22 cellular contexts compared by ENCODE assay signal in the genomic region with DNA sequence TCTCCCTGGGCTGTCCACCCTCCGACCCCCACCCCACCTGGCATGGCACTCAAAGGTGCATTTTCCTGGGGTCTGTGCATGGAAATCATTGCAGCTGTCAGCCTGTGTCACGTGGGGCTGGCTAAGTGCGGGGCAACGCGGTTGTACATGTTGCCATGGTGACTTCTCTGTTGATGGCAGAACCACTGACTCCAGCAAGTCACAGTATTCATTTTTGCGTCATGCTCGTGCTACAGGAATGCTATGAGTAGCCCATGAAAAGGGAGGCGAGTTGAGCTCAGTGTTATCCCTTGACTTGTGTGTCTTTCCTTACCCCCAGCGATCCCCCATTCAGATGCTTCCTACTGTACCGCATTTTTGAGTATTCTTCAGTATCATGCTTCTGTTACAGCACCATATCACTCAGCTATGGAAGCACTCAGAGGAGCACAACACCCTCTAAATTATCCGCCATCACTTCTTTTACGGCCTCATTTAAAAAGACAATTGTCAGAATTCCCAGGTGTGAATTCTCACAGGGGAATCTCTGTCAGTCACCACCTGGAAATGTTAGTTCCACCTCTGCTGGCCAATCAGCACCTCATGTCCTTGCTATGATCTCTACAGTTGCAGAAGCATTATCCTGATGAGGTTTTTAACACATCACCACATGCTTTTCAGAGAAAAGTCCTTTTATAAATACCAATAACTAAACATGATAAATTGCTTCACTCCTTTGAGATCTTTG.
DNase-seq lines count a peak whose midpoint lies in the region; ATAC-seq lines count a peak whose summit lies in the region.
"Had no signal": no experiment of that assay in that cellular context is flagged by ENCODE, and none has a peak within 500 bp of the region (broad histone marks: within the 10 kb centered on the region; RNA-seq: fewer than 3 reads in every experiment).

No MANE protein-coding gene starts in this region.

- CTCF ChIA-PET in activated CD4-positive, alpha-beta T cell treated with anti-CD3 and anti-CD28 coated beads for 36 hours (lab: Charles Lee), result interaction anchor here (1.0 kb wide), 1 partner anchor 22 kb away, joined by 3 read pairs; no protein-coding TSS in a partner anchor
- CTCF ChIA-PET in activated CD4-positive, alpha-beta T cell treated with anti-CD3 and anti-CD28 coated beads, Interleukin-2, amount 10 ng/mL, durations not matched to agents 7 days and 5 days (lab: Charles Lee), result no interaction called here

- peak overlapping the region; percentile 73 for H3K27ac ChIP-seq in caudate nucleus (ENCODE audit: low read depth, low read length)
- H3K27ac ChIP-seq: A549, heart left ventricle, thoracic aorta had no signal

- DNase-seq in NCI-H2227 (lab: John Stamatoyannopoulos, UW; ENCODE audit: unreplicated experiment) (peak; percentile 33), NCI-H2227 treated with DMSO at 0.1 percent for 48 hours (lab: John Stamatoyannopoulos, UW) (no peak), caudate nucleus (lab: John Stamatoyannopoulos, UW) (peak in 26 of 61 donors; percentile 14 to 65 (median 33)), memory B cell (ENCODE audit: low spot score in 2 of 2) (no peak), NCI-H2171 treated with DMSO at 0.1 percent for 48 hours (lab: John Stamatoyannopoulos, UW) (no peak)
- no peak for DNase-seq in activated CD4-positive, alpha-beta T cell treated with anti-CD3 and anti-CD28 coated beads for 36 hours
- DNase-seq in activated CD4-positive, alpha-beta T cell treated with anti-CD3 and anti-CD28 coated beads, Interleukin-2, amount 10 ng/mL, durations not matched to agents 7 days and 5 days, result no peak
- DNase-seq: activated CD4-positive, CD25-positive, alpha-beta regulatory T cell; DMS 273 treated with DMSO at 0.1 percent for 48 hours; effector CD4-positive, alpha-beta T cell; GF-D8; heart left ventricle; mammary epithelial cell; natural killer cell; NCI-H1694 treated with DMSO at 0.1 percent for 48 hours; NCI-H510A; SHP77 had no signal

- ATAC-seq in memory B cell (ENCODE audit: low read depth), result no peak
- no peak for ATAC-seq in activated CD4-positive, alpha-beta T cell treated with anti-CD3 and anti-CD28 coated beads for 36 hours
- ATAC-seq in HG02981 (IDR thresholded peaks at IDR 0.05; ENCODE audit: unreplicated experiment), result no peak
- ATAC-seq: A549; activated T-helper 17 cell treated with anti-CD3 and anti-CD28 coated beads, Interleukin-2, amount 50 U/mL, for 72 hours; heart left ventricle; natural killer cell; stimulated activated effector memory CD8-positive, alpha-beta T cell treated with anti-CD3 and anti-CD28 coated beads, Interleukin-12 subunit alpha, Interleukin-12 subunit beta, amount 100 ng/mL, for 72 hours had no signal

- peaks cover 26% of the 10 kb centered on the region for H3K4me1 Mint-ChIP-seq in memory B cell
- no peaks in the 10 kb centered on the region for H3K4me1 Mint-ChIP-seq in activated CD4-positive, alpha-beta T cell treated with anti-CD3 and anti-CD28 coated beads for 36 hours
- no peaks in the 10 kb centered on the region for H3K4me1 Mint-ChIP-seq in activated CD4-positive, alpha-beta T cell treated with anti-CD3 and anti-CD28 coated beads, Interleukin-2, amount 10 ng/mL, durations not matched to agents 7 days and 5 days
- H3K4me1 Mint-ChIP-seq: activated T-helper 17 cell treated with anti-CD3 and anti-CD28 coated beads, Interleukin-2, amount 50 U/mL, for 72 hours; stimulated activated effector memory CD8-positive, alpha-beta T cell treated with anti-CD3 and anti-CD28 coated beads, Interleukin-12 subunit alpha, Interleukin-12 subunit beta, amount 100 ng/mL, for 72 hours had no signal

- H3K27me3 Mint-ChIP-seq in memory B cell, result peaks cover 1% of the 10 kb centered on the region
- peaks cover 27% of the 10 kb centered on the region for H3K27me3 Mint-ChIP-seq in activated CD4-positive, alpha-beta T cell treated with anti-CD3 and anti-CD28 coated beads for 36 hours
- peaks cover 22% of the 10 kb centered on the region for H3K27me3 Mint-ChIP-seq in activated CD4-positive, alpha-beta T cell treated with anti-CD3 and anti-CD28 coated beads, Interleukin-2, amount 10 ng/mL, durations not matched to agents 7 days and 5 days

- no peaks in the 10 kb centered on the region for H3K9me3 Mint-ChIP-seq in memory B cell
- H3K9me3 Mint-ChIP-seq in activated CD4-positive, alpha-beta T cell treated with anti-CD3 and anti-CD28 coated beads for 36 hours (ENCODE audit: low read depth), result no peaks in the 10 kb centered on the region
- H3K9me3 Mint-ChIP-seq in activated CD4-positive, alpha-beta T cell treated with anti-CD3 and anti-CD28 coated beads, Interleukin-2, amount 10 ng/mL, durations not matched to agents 7 days and 5 days, result no peaks in the 10 kb centered on the region
- H3K9me3 Mint-ChIP-seq: activated T-helper 17 cell treated with anti-CD3 and anti-CD28 coated beads, Interleukin-2, amount 50 U/mL, for 72 hours; natural killer cell; stimulated activated effector memory CD8-positive, alpha-beta T cell treated with anti-CD3 and anti-CD28 coated beads, Interleukin-12 subunit alpha, Interleukin-12 subunit beta, amount 100 ng/mL, for 72 hours had no signal

- no peak overlapping the region for H3K4me3 Mint-ChIP-seq in memory B cell
- no peak overlapping the region for H3K4me3 Mint-ChIP-seq in activated CD4-positive, alpha-beta T cell treated with anti-CD3 and anti-CD28 coated beads for 36 hours
- no peak overlapping the region for H3K4me3 Mint-ChIP-seq in activated CD4-positive, alpha-beta T cell treated with anti-CD3 and anti-CD28 coated beads, Interleukin-2, amount 10 ng/mL, durations not matched to agents 7 days and 5 days
- H3K4me3 Mint-ChIP-seq: activated T-helper 17 cell treated with anti-CD3 and anti-CD28 coated beads, Interleukin-2, amount 50 U/mL, for 72 hours; natural killer cell; stimulated activated effector memory CD8-positive, alpha-beta T cell treated with anti-CD3 and anti-CD28 coated beads, Interleukin-12 subunit alpha, Interleukin-12 subunit beta, amount 100 ng/mL, for 72 hours had no signal

- peaks cover 12% of the 10 kb centered on the region for H3K36me3 Mint-ChIP-seq in memory B cell
- H3K36me3 Mint-ChIP-seq in activated CD4-positive, alpha-beta T cell treated with anti-CD3 and anti-CD28 coated beads for 36 hours (ENCODE audit: low read depth), result no peaks in the 10 kb centered on the region
- H3K36me3 Mint-ChIP-seq in activated CD4-positive, alpha-beta T cell treated with anti-CD3 and anti-CD28 coated beads, Interleukin-2, amount 10 ng/mL, durations not matched to agents 7 days and 5 days (ENCODE audit: low read depth), result no peaks in the 10 kb centered on the region
- H3K36me3 Mint-ChIP-seq: natural killer cell; stimulated activated effector memory CD8-positive, alpha-beta T cell treated with anti-CD3 and anti-CD28 coated beads, Interleukin-12 subunit alpha, Interleukin-12 subunit beta, amount 100 ng/mL, for 72 hours had no signal

- POLR2A ChIA-PET in activated CD4-positive, alpha-beta T cell treated with anti-CD3 and anti-CD28 coated beads for 36 hours (lab: Charles Lee), result no interaction called here
- POLR2A ChIA-PET in activated CD4-positive, alpha-beta T cell treated with anti-CD3 and anti-CD28 coated beads, Interleukin-2, amount 10 ng/mL, durations not matched to agents 7 days and 5 days (lab: Charles Lee), result no interaction called here

- intact Hi-C loops in activated CD4-positive, alpha-beta T cell treated with anti-CD3 and anti-CD28 coated beads for 36 hours (cut with DNase I, micrococcal nuclease), result no loop called here

- H3K27ac Mint-ChIP-seq in memory B cell, result peak overlapping the region; percentile 80
- H3K27ac Mint-ChIP-seq in activated CD4-positive, alpha-beta T cell treated with anti-CD3 and anti-CD28 coated beads for 36 hours, result no peak overlapping the region
- no peak overlapping the region for H3K27ac Mint-ChIP-seq in activated CD4-positive, alpha-beta T cell treated with anti-CD3 and anti-CD28 coated beads, Interleukin-2, amount 10 ng/mL, durations not matched to agents 7 days and 5 days
- H3K27ac Mint-ChIP-seq: activated T-helper 17 cell treated with anti-CD3 and anti-CD28 coated beads, Interleukin-2, amount 50 U/mL, for 72 hours; natural killer cell; stimulated activated effector memory CD8-positive, alpha-beta T cell treated with anti-CD3 and anti-CD28 coated beads, Interleukin-12 subunit alpha, Interleukin-12 subunit beta, amount 100 ng/mL, for 72 hours had no signal
